In genomic region chrX:9342581-9343051, GRCh38 we compare ENCODE assay signal across 9 cellular contexts.
DNase-seq lines count a peak whose midpoint lies in the region; ATAC-seq, FAIRE-seq and TF ChIP-seq lines count a peak whose summit lies in the region.
"Had no signal": no experiment of that assay in that cellular context is flagged by ENCODE, and none has a peak within 500 bp of the region (broad histone marks: within the 10 kb centered on the region; RNA-seq: fewer than 3 reads in every experiment).

No MANE protein-coding gene starts in this region.

- H3K4me1 Mint-ChIP-seq in memory B cell, result peaks cover 7% of the 10 kb centered on the region

- H3K27ac ChIP-seq in A549, result peak overlapping the region; percentile 80 to 87
- H3K27ac ChIP-seq: epithelial cell of prostate had no signal

- no peak for TF ChIP-seq CTCF in A549 (IDR thresholded peaks at IDR 0.05)

- H3K36me3 Mint-ChIP-seq in memory B cell, result no peaks in the 10 kb centered on the region

- DNase-seq in A549 (ENCODE audit: low read depth in 1 of 2, low spot score in 1 of 2) (peak; percentile 84 to 91), HAP-1 (ENCODE audit: low spot score in 2 of 2) (peak; percentile 79 to 94), NCI-H748 treated with DMSO at 0.1 percent for 48 hours (lab: John Stamatoyannopoulos, UW) (peak; percentile 54), epidermal melanocyte (ENCODE audit: insufficient read length, low spot score) (peak; percentile 75), memory B cell (ENCODE audit: low spot score in 2 of 2) (peak; percentile 20 to 50)
- DNase-seq in activated CD8-positive, alpha-beta memory T cell treated with anti-CD3 and anti-CD28 coated beads, Interleukin-2, amount 50 U/mL, for 48 hours, result peak; percentile 66
- peak; percentile 41 for DNase-seq in stimulated activated naive CD4-positive, alpha-beta T cell treated with Interleukin-2 at 50 U/mL for 16 hours (lab: John Stamatoyannopoulos, UW)

- H3K27ac Mint-ChIP-seq in memory B cell, result peak overlapping the region; percentile 50

- no peak for TF ChIP-seq EP300 in A549 (IDR thresholded peaks at IDR 0.05)

- H3K4me2 ChIP-seq in A549, result peak overlapping the region; percentile 79

- no peaks in the 10 kb centered on the region for H3K9me3 Mint-ChIP-seq in memory B cell

- no peaks in the 10 kb centered on the region for H3K27me3 ChIP-seq in HAP-1 (ENCODE audit: low read depth)

- TF ChIP-seq POLR2A in A549 (IDR thresholded peaks at IDR 0.05; ENCODE audit: low read length), result no peak

- in situ Hi-C loops in HAP-1 (cut with MboI; ENCODE audit: low sequenced_read_pairs), result loop anchor here (5.0 to 25.0 kb wide), 2 partner anchors 120 to 370 kb away; no protein-coding TSS in a partner anchor

- peak; percentile 92 to 93 for ATAC-seq in A549
- peak; percentile 28 for ATAC-seq in memory B cell (ENCODE audit: low read depth)
- ATAC-seq in HG03108 (IDR thresholded peaks at IDR 0.05; ENCODE audit: unreplicated experiment), result no peak

- peak overlapping the region; percentile 17 for H3K4me3 Mint-ChIP-seq in memory B cell

- no peaks in the 10 kb centered on the region for H3K36me3 ChIP-seq in HAP-1 (replicated peaks)

- POLR2A ChIA-PET in A549 (lab: Yijun Ruan, JAX), result interaction anchor here (0.7 to 0.9 kb wide), 2 partner anchors 108 to 120 kb away, joined by 3 to 9 read pairs; no protein-coding TSS in a partner anchor

- WGBS in A549 (ENCODE audit: missing lambda C conversion rate), result 30% methylated on average over 2 of the region's 25 CpGs

- H3K9me3 ChIP-seq in A549, result no peaks in the 10 kb centered on the region
- no peaks in the 10 kb centered on the region for H3K9me3 ChIP-seq in HAP-1

- peak; percentile 23 to 64; a peak in 3 of 5 replicates for TF ChIP-seq RAD21 in A549 (conservative IDR thresholded peaks at IDR 0.05 in 1 of 2, IDR thresholded peaks at IDR 0.05 in 1 of 2)

- CTCF ChIA-PET in A549 (lab: Yijun Ruan, JAX), result no interaction called here

- H3K4me1 ChIP-seq in A549, result peaks cover 28% of the 10 kb centered on the region
- H3K4me1 ChIP-seq in HAP-1, result peaks cover 18% of the 10 kb centered on the region

- H3K27me3 Mint-ChIP-seq in memory B cell, result no peaks in the 10 kb centered on the region

- no peak for FAIRE-seq in A549 (lab: Jason Lieb, UNC)

- H3K4me3 ChIP-seq in A549 (peak overlapping the region; percentile 26; the same call in 2 of the 3 replicates), HAP-1 (peak overlapping the region; percentile 37)

TF ChIP-seq in A549, 52 proteins besides CTCF, POLR2A, EP300 and RAD21:
- TF ChIP-seq CHD2 (IDR thresholded peaks at IDR 0.05; ENCODE audit: low read length, partially characterized antibody) (peak; percentile 36), CBX8 (IDR thresholded peaks at IDR 0.05) (no peak), MAX (IDR thresholded peaks at IDR 0.05) (peak; percentile 33; the same call in 1 of the 2 replicates), CHD4 (IDR thresholded peaks at IDR 0.05; ENCODE audit: borderline replicate concordance) (no peak), FOSL2 (IDR thresholded peaks at IDR 0.05) (no peak), FOSL2 (CRISPR knock-in tag; IDR thresholded peaks at IDR 0.05) (0 out of 2 replicates have a peak, but pooled peaks have one; percentile 14), SMC3 (IDR thresholded peaks at IDR 0.05) (peak; percentile 58), MYC (IDR thresholded peaks at IDR 0.05; ENCODE audit: borderline replicate concordance, low read length) (no peak), GATA3 (IDR thresholded peaks at IDR 0.05; ENCODE audit: borderline replicate concordance) (peak; percentile 52; the same call in 1 of the 2 replicates)
TF ChIP-seq in A549: peak in this region for 5.

Comparison
In these comparisons a context has a peak if more than half of its experiments do, and no peak if none do; other contexts are left out.
1. DNase-seq: peak in every context shown above with its lines; median percentile 88 in A549; 86 in HAP-1; 75 in epidermal melanocyte; 66 in activated CD8-positive, alpha-beta memory T cell treated with anti-CD3 and anti-CD28 coated beads, Interleukin-2, amount 50 U/mL, for 48 hours; 54 in NCI-H748 treated with DMSO at 0.1 percent for 48 hours; 41 in stimulated activated naive CD4-positive, alpha-beta T cell treated with Interleukin-2 at 50 U/mL for 16 hours; 35 in memory B cell.